In genomic region chr1:36351222-36351977, GRCh38 we compare ENCODE assay signal across 1 cellular context.
A peak's percentile ranks its signal among the peaks of the same experiment; 100 is the strongest.
TF ChIP-seq lines count a peak whose summit lies in the region.

No MANE protein-coding gene starts in this region.

TF ChIP-seq in GM12878, 131 proteins besides CTCF, POLR2A, EP300 and RAD21:
- peak; percentile 20; the same call in 1 of the 2 replicates for TF ChIP-seq SPI1 (IDR thresholded peaks at IDR 0.05; ENCODE audit: borderline replicate concordance, insufficient read depth, low read depth, low read length)
- TF ChIP-seq GATAD2B (conservative IDR thresholded peaks at IDR 0.05; ENCODE audit: low read depth), result no peak
